In genomic region chr6:158002951-158003853, GRCh38 we compare ENCODE assay signal across 1 cellular context.
TF ChIP-seq lines count a peak whose summit lies in the region.

No MANE protein-coding gene starts in this region.

TF ChIP-seq in GM23338, 12 proteins besides CTCF, POLR2A, EP300 and RAD21 (continued from another document):
- TF ChIP-seq, protein P1, sequence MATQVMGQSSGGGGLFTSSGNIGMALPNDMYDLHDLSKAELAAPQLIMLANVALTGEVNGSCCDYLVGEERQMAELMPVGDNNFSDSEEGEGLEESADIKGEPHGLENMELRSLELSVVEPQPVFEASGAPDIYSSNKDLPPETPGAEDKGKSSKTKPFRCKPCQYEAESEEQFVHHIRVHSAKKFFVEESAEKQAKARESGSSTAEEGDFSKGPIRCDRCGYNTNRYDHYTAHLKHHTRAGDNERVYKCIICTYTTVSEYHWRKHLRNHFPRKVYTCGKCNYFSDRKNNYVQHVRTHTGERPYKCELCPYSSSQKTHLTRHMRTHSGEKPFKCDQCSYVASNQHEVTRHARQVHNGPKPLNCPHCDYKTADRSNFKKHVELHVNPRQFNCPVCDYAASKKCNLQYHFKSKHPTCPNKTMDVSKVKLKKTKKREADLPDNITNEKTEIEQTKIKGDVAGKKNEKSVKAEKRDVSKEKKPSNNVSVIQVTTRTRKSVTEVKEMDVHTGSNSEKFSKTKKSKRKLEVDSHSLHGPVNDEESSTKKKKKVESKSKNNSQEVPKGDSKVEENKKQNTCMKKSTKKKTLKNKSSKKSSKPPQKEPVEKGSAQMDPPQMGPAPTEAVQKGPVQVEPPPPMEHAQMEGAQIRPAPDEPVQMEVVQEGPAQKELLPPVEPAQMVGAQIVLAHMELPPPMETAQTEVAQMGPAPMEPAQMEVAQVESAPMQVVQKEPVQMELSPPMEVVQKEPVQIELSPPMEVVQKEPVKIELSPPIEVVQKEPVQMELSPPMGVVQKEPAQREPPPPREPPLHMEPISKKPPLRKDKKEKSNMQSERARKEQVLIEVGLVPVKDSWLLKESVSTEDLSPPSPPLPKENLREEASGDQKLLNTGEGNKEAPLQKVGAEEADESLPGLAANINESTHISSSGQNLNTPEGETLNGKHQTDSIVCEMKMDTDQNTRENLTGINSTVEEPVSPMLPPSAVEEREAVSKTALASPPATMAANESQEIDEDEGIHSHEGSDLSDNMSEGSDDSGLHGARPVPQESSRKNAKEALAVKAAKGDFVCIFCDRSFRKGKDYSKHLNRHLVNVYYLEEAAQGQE (IDR thresholded peaks at IDR 0.05; ENCODE audit: unreplicated experiment), result no peak
- TF ChIP-seq ZNF114 (CRISPR knock-in tag; IDR thresholded peaks at IDR 0.05), result no peak
